8 cellular contexts compared by ENCODE assay signal in genomic region chr18:26133652-26134051, GRCh38. TPM values are rescaled to one million over a fixed set of nuclear protein-coding genes. Genes with fewer than 3 reads are reported as not detected.
DNase-seq lines count a peak whose midpoint lies in the region; ATAC-seq and TF ChIP-seq lines count a peak whose summit lies in the region.

PSMA8 (plus strand) TSS chr18:26133869; CDS start chr18:26133966, 97 bp downstream.

- H2AK5ac ChIP-seq in mesendoderm (ENCODE audit: low read length) = no peak within 1 kb of the TSS

- H4K8ac ChIP-seq in mesendoderm (ENCODE audit: low read depth, low read length) = no peak within 1 kb of the TSS

- no peaks in the 10 kb centered on the region for H3K79me2 ChIP-seq in mesendoderm (ENCODE audit: control insufficient read depth, insufficient read depth, low read length)

- no peaks in the 10 kb centered on the region for H3K9me3 ChIP-seq in breast epithelium
- H3K9me3 ChIP-seq in transverse colon = no peaks in the 10 kb centered on the region

- POLR2A ChIA-PET in MCF 10A (lab: Yijun Ruan, JAX) = no interaction called here

- H2BK120ac ChIP-seq in mesendoderm (ENCODE audit: low read depth, low read length) = no peak within 1 kb of the TSS

- BruUV-seq in MCF 10A (replicated peaks; lab: Mats Ljungman, UMichigan) = no TSS peak

- no peaks in the 10 kb centered on the region for H3K79me1 ChIP-seq in mesendoderm (ENCODE audit: low read length)

- H3K27ac Mint-ChIP-seq in MCF 10A (ENCODE audit: low read depth, unreplicated experiment) = no peak within 1 kb of the TSS

- H4K5ac ChIP-seq in mesendoderm (ENCODE audit: low read length) = no peak within 1 kb of the TSS

- TF ChIP-seq POLR2A in breast epithelium (IDR thresholded peaks at IDR 0.05) (no peak), transverse colon (IDR thresholded peaks at IDR 0.05) (no peak)

- H3K4me2 ChIP-seq in mesendoderm (ENCODE audit: low read length) = no peak within 1 kb of the TSS

- H3K4me3 ChIP-seq in breast epithelium = peak within 1 kb of the TSS in 2 of 3 donors; percentile 7 to 10
- no peak within 1 kb of the TSS for H3K4me3 ChIP-seq in mesendoderm (ENCODE audit: low read length)
- H3K4me3 ChIP-seq in transverse colon = no peak within 1 kb of the TSS

- H3K27ac ChIP-seq in breast epithelium = no peak within 1 kb of the TSS
- no peak within 1 kb of the TSS for H3K27ac ChIP-seq in mesendoderm (ENCODE audit: low read depth, low read length)
- H3K27ac ChIP-seq in transverse colon = no peak within 1 kb of the TSS

- no peak for TF ChIP-seq EP300 in transverse colon (IDR thresholded peaks at IDR 0.05; ENCODE audit: low read depth)

- no peak within 1 kb of the TSS for H3K9ac ChIP-seq in mesendoderm (ENCODE audit: low read length)

- H3K18ac ChIP-seq in mesendoderm (ENCODE audit: low read length) = no peak within 1 kb of the TSS

- no peak for ATAC-seq in left lobe of liver
- no peak for ATAC-seq in GM21737 (IDR thresholded peaks at IDR 0.05; ENCODE audit: unreplicated experiment)

- intact Hi-C loops in breast epithelium (cut with DNase I; ENCODE audit: low total_unique reads) = no loop called here
- intact Hi-C loops in MCF 10A (cut with micrococcal nuclease) = no loop called here
- intact Hi-C loops in transverse colon (cut with DNase I; ENCODE audit: low total_unique reads) = no loop called here

- no peak for DNase-seq in breast epithelium (ENCODE audit: low spot score in 2 of 2)
- DNase-seq in MCF 10A (ENCODE audit: unreplicated experiment) = no peak
- peak; percentile 34 for DNase-seq in activated gamma-delta T cell (lab: John Stamatoyannopoulos, UW)
- peak; percentile 60 for DNase-seq in mesendoderm
- DNase-seq in transverse colon = peak; percentile 17
- DNase-seq in T1000 (lab: John Stamatoyannopoulos, UW) = no peak
- no peak for DNase-seq in left lobe of liver (ENCODE audit: low spot score)

- no peaks in the 10 kb centered on the region for H3K27me3 Mint-ChIP-seq in MCF 10A (ENCODE audit: insufficient read depth, unreplicated experiment)

- H3K4me1 ChIP-seq in breast epithelium (no peaks in the 10 kb centered on the region), mesendoderm (ENCODE audit: control insufficient read depth, low read depth, low read length) (no peaks in the 10 kb centered on the region), transverse colon (no peaks in the 10 kb centered on the region)

- in situ Hi-C loops in transverse colon (cut with MboI; ENCODE audit: low pct_ligation_motif_present in 1 of 4, low pct_unique_long_range_greater_than_20kb in 1 of 4, low sequenced_read_pairs in 3 of 4) = no loop called here

- no peak within 1 kb of the TSS for H2BK5ac ChIP-seq in mesendoderm (ENCODE audit: low read length)

- no peaks in the 10 kb centered on the region for H3K36me3 ChIP-seq in breast epithelium
- H3K36me3 ChIP-seq in mesendoderm (ENCODE audit: control insufficient read depth, insufficient read depth, low read length) = no peaks in the 10 kb centered on the region
- H3K36me3 ChIP-seq in transverse colon = no peaks in the 10 kb centered on the region

- no peak within 1 kb of the TSS for H3K4me3 Mint-ChIP-seq in MCF 10A (ENCODE audit: unreplicated experiment)

- H3K56ac ChIP-seq in mesendoderm (ENCODE audit: low read length) = peak within 1 kb of the TSS; percentile 54

- no peaks in the 10 kb centered on the region for H3K36me3 Mint-ChIP-seq in MCF 10A (ENCODE audit: insufficient read depth, unreplicated experiment)

- TF ChIP-seq CTCF in breast epithelium (IDR thresholded peaks at IDR 0.05) (no peak), MCF 10A (IDR thresholded peaks at IDR 0.05; ENCODE audit: unreplicated experiment) (no peak), transverse colon (IDR thresholded peaks at IDR 0.05) (no peak)

- WGBS in mesendoderm (ENCODE audit: extremely low coverage, insufficient coverage, low lambda C conversion rate) = no CpG with 5 or more reads among the region's 31 CpGs
- WGBS in transverse colon (ENCODE audit: low coverage in 1 of 2), 2 donors = 87% methylated on average over 31 of the region's 31 CpGs; no CpG with 5 or more reads in 1 of the 2 donors

- H3K4me1 Mint-ChIP-seq in MCF 10A (ENCODE audit: insufficient read depth, unreplicated experiment) = no peaks in the 10 kb centered on the region

- no peak within 1 kb of the TSS for H2BK15ac ChIP-seq in mesendoderm (replicated peaks; ENCODE audit: low read depth)

- CTCF ChIA-PET in MCF 10A (lab: Yijun Ruan, JAX) = no interaction called here

- H3K27me3 ChIP-seq in breast epithelium = no peaks in the 10 kb centered on the region
- H3K27me3 ChIP-seq in mesendoderm (ENCODE audit: insufficient read depth, low read length, poor library complexity) = no peaks in the 10 kb centered on the region
- H3K27me3 ChIP-seq in transverse colon = no peaks in the 10 kb centered on the region

- no peak within 1 kb of the TSS for H3K23ac ChIP-seq in mesendoderm (ENCODE audit: low read length)

- no peak within 1 kb of the TSS for H3K4ac ChIP-seq in mesendoderm (ENCODE audit: low read depth, low read length)

- no peaks in the 10 kb centered on the region for H3K9me3 Mint-ChIP-seq in MCF 10A (ENCODE audit: unreplicated experiment)

RNA-seq across cellular contexts. Expression of gene PSMA8, which starts in this region (rescaled TPM):
- total RNA-seq in breast epithelium (not detected), MCF 10A (2022) (not detected in 2 replicates), transverse colon (not detected), left lobe of liver (not detected)
- polyA plus RNA-seq in mesendoderm (2013, experiment 1 of 2) = 0.18 TPM
- polyA plus RNA-seq in mesendoderm (2013, experiment 2 of 2) = 0.13 TPM

Comparison
In these comparisons a context has a peak if more than half of its experiments do, and no peak if none do; other contexts are left out.
1. Peak in DNase-seq in transverse colon; RNA of the gene not detected or under 1 TPM.
2. DNase-seq: peak in activated gamma-delta T cell (single experiment) and mesendoderm (single experiment); none in breast epithelium (0 of 2), MCF 10A (single experiment), T1000 (single experiment) and left lobe of liver (single experiment).
3. H3K4me3 ChIP-seq: peak in breast epithelium (2 of 3); none in mesendoderm (single experiment) and transverse colon (0 of 4).